ENCODE assay signal across 8 cellular contexts in the genomic region with DNA sequence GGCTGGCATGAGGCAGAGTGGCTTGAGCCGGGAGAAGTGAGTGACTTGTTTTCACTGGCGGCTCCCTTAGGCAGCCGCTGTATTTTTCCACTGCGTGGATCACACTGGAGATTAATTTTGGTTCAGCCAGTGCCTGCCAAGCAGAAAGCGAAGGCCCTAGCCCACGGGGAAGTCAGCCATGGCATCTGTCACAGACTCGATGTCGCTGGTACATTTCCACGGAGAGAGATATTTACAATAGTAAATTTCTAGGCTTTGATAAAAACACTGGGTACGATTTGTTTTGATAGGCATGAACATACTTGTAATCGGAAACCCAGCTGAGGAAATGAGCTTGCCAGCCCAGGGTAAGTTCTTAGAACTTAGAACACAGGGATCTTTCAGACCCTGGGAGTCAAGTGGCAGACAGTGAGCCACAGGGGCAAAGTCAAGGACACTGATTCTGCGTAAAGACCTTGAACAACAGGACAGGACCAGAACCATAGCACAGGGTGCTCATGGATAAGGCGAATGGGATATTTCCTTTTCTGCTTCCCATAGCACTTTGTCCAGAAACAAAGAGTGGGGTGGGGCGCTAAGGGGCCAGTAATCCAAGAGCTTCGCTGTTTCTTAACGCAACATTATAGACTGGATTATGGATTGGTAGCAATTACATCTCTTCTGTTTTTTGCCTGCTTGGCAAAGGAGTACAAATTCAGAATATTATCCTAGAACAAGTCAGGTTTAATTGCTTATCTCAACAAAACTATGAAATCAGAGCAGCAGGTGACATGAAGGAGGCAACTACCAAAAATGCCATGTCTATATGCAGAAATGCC. TPM values are rescaled to one million over a fixed set of nuclear protein-coding genes. Genes with fewer than 3 reads are reported as not detected.
DNase-seq lines count a peak whose midpoint lies in the region; ATAC-seq, FAIRE-seq and TF ChIP-seq lines count a peak whose summit lies in the region.

No MANE protein-coding gene starts in this region.

- H3K27me3 Mint-ChIP-seq in activated B cell treated with CpG ODN at 0.5 μM for 24 hours: no peaks in the 10 kb centered on the region
- H3K27me3 Mint-ChIP-seq in naive thymus-derived CD8-positive, alpha-beta T cell: peaks cover 0 to 2% (median 0%) of the 10 kb centered on the region in 5 donors

- H3K4me1 Mint-ChIP-seq in activated B cell treated with CpG ODN at 0.5 μM for 24 hours: peaks cover 67% of the 10 kb centered on the region
- H3K4me1 Mint-ChIP-seq in naive thymus-derived CD8-positive, alpha-beta T cell: peaks cover 28 to 66% (median 58%) of the 10 kb centered on the region in 4 donors

- no peak for ATAC-seq in activated B cell treated with CpG ODN at 0.5 μM for 24 hours (ENCODE audit: low read depth)
- ATAC-seq in naive thymus-derived CD8-positive, alpha-beta T cell: no peak
- ATAC-seq in GM19324 (IDR thresholded peaks at IDR 0.05; ENCODE audit: low FRiP score, unreplicated experiment): no peak
- ATAC-seq in HG03139 (IDR thresholded peaks at IDR 0.05; ENCODE audit: unreplicated experiment): no peak

- intact Hi-C loops in activated B cell treated with CpG ODN at 0.5 μM for 24 hours (cut with micrococcal nuclease): loop anchor here (5.0 kb wide), 1 partner anchor 1121 kb away; a partner anchor contains a TSS

- H3K9me3 Mint-ChIP-seq in activated B cell treated with CpG ODN at 0.5 μM for 24 hours: no peaks in the 10 kb centered on the region
- no peaks in the 10 kb centered on the region for H3K9me3 Mint-ChIP-seq in naive thymus-derived CD8-positive, alpha-beta T cell

- peak overlapping the region; percentile 37 for H3K4me3 ChIP-seq in fibroblast of mammary gland (ENCODE audit: control insufficient read depth, low read depth, low read length)

- CTCF ChIA-PET in activated B cell treated with CpG ODN at 0.5 μM for 24 hours (lab: Charles Lee): no interaction called here

- POLR2A ChIA-PET in activated B cell treated with CpG ODN at 0.5 μM for 24 hours (lab: Charles Lee): interaction anchor here (0.5 kb wide), 1 partner anchor 126 kb away, joined by 6 read pairs; no protein-coding TSS in a partner anchor
- POLR2A ChIA-PET in naive thymus-derived CD8-positive, alpha-beta T cell (lab: Charles Lee): interaction anchor here (1.1 kb wide), 1 partner anchor 167 kb away, joined by 3 read pairs; no protein-coding TSS in a partner anchor

- peak overlapping the region; percentile 95 for H3K27ac Mint-ChIP-seq in activated B cell treated with CpG ODN at 0.5 μM for 24 hours
- H3K27ac Mint-ChIP-seq in naive thymus-derived CD8-positive, alpha-beta T cell: peak overlapping the region; percentile 94 to 100 (median 99)

- TF ChIP-seq CTCF in activated B cell treated with CpG ODN at 0.5 μM for 24 hours (IDR thresholded peaks at IDR 0.05) (no peak), fibroblast of mammary gland (conservative IDR thresholded peaks at IDR 0.05; ENCODE audit: control insufficient read depth, insufficient read depth, low read depth, low read length) (no peak)

- no peak for FAIRE-seq in frontal cortex (lab: Jason Lieb, UNC)

- DNase-seq in NCI-H2107 treated with DMSO at 0.1 percent for 48 hours (lab: John Stamatoyannopoulos, UW; ENCODE audit: unreplicated experiment): peak; percentile 27
- no peak for DNase-seq in NCI-H2107 (lab: John Stamatoyannopoulos, UW)
- no peak for DNase-seq in activated B cell treated with CpG ODN at 0.5 μM for 24 hours
- DNase-seq in fibroblast of mammary gland (ENCODE audit: low read depth): peak; percentile 95
- peak in 8 of 10 donors; percentile 37 to 71 (median 58) for DNase-seq in naive thymus-derived CD8-positive, alpha-beta T cell
- DNase-seq in frontal cortex (ENCODE audit: low spot score in 2 of 2): no peak

- peaks cover 38% of the 10 kb centered on the region for H3K36me3 Mint-ChIP-seq in activated B cell treated with CpG ODN at 0.5 μM for 24 hours (ENCODE audit: low read depth)
- peaks cover 0 to 32% (median 19%) of the 10 kb centered on the region in 3 donors for H3K36me3 Mint-ChIP-seq in naive thymus-derived CD8-positive, alpha-beta T cell

- H3K4me3 Mint-ChIP-seq in activated B cell treated with CpG ODN at 0.5 μM for 24 hours: peak overlapping the region; percentile 24
- H3K4me3 Mint-ChIP-seq in naive thymus-derived CD8-positive, alpha-beta T cell: peak overlapping the region in 9 of 10 donors; percentile 7 to 87 (median 77)

RNA-seq across cellular contexts. Expression of a gene that starts 4.5 kb away (rescaled TPM):
- total RNA-seq in activated B cell treated with CpG ODN at 0.5 μM for 24 hours: 15.0 and 21.2 TPM in 2 replicates
- 10 to 100 TPM; 23.5 to 24.1 TPM for total RNA-seq in naive thymus-derived CD8-positive, alpha-beta T cell
- 100 to 1,000 TPM; 102 to 660 (median 258) TPM for polyA plus RNA-seq in naive thymus-derived CD8-positive, alpha-beta T cell
- total RNA-seq in frontal cortex: 32.2 TPM

Comparison
In these comparisons a context has a peak if more than half of its experiments do, and no peak if none do; other contexts are left out.
1. DNase-seq: peak in NCI-H2107 treated with DMSO at 0.1 percent for 48 hours (single experiment), fibroblast of mammary gland (single experiment) and naive thymus-derived CD8-positive, alpha-beta T cell (8 of 10); none in NCI-H2107 (single experiment), activated B cell treated with CpG ODN at 0.5 μM for 24 hours (single experiment) and frontal cortex (0 of 2).